Comparison of ENCODE assay signal across 8 cellular contexts in the genomic region with DNA sequence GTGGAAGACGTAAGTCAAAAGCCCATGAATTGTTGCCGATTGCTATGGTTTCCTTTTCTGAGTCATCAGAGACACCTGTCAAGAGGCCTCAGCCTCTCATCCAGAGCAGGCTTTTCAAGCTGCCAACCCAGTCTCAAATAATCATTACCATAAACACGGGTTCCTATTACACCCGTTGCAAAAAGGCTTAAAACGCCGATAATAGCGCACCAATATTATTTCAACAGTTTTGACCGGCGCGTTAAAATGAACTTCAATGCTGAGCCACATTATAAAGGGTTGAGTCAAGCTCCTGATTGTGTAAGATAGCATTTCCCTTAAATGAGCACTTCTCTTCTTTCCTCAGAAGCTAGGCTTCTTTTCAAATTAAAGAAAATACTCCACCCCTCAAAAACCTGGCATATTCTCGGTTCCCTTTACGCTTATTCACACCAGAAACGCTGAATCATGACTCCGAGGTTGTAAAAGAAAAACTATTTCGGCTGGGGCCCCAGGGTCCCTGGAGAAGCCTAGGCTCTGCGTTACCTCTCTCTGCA. TPM values are rescaled to one million over a fixed set of nuclear protein-coding genes. Genes with fewer than 3 reads are reported as not detected.
A peak's percentile ranks its signal among the peaks of the same experiment; 100 is the strongest.
DNase-seq lines count a peak whose midpoint lies in the region; ATAC-seq and TF ChIP-seq lines count a peak whose summit lies in the region.

No MANE protein-coding gene starts in this region.

- H3K4me3 Mint-ChIP-seq in MCF 10A (ENCODE audit: unreplicated experiment) = peak overlapping the region; percentile 91

- DNase-seq in NCI-H128 (lab: John Stamatoyannopoulos, UW; ENCODE audit: unreplicated experiment) (peak; percentile 40), MCF 10A (ENCODE audit: unreplicated experiment) (peak; percentile 86), left lobe of liver (ENCODE audit: low spot score) (no peak), testis (no peak), NCI-H526 treated with DMSO at 0.1 percent for 48 hours (lab: John Stamatoyannopoulos, UW) (no peak)
- no peak for DNase-seq in activated effector memory CD4-positive, alpha-beta T cell treated with anti-CD3 and anti-CD28 coated beads, Interleukin-2, amount 50 U/mL, for 16 hours

- no peaks in the 10 kb centered on the region for H3K27me3 ChIP-seq in testis

- TSS peak; percentile 80 for BruUV-seq in MCF 10A (replicated peaks; lab: Mats Ljungman, UMichigan)

- H3K36me3 Mint-ChIP-seq in MCF 10A (ENCODE audit: insufficient read depth, unreplicated experiment) = peaks cover 8% of the 10 kb centered on the region

- CTCF ChIA-PET in MCF 10A (lab: Yijun Ruan, JAX) = interaction anchor here (0.6 to 2.1 kb wide), 2 partner anchors 11 to 16 kb away, joined by 4 to 10 read pairs; no protein-coding TSS in a partner anchor

- TF ChIP-seq POLR2A in testis (IDR thresholded peaks at IDR 0.05) = no peak

- H3K4me1 Mint-ChIP-seq in MCF 10A (ENCODE audit: insufficient read depth, unreplicated experiment) = peaks cover 19% of the 10 kb centered on the region

- 3 to 5% methylated on average over 16 of the region's 16 CpGs for WGBS in testis, 2 donors

- ATAC-seq in GM18870 (IDR thresholded peaks at IDR 0.05; ENCODE audit: unreplicated experiment) (peak; percentile 78), HG02571 (IDR thresholded peaks at IDR 0.05; ENCODE audit: unreplicated experiment) (peak; percentile 57), left lobe of liver (peak; percentile 8)

- POLR2A ChIA-PET in MCF 10A (lab: Yijun Ruan, JAX) = interaction anchor here (0.6 to 5.6 kb wide), 17 partner anchors 9 to 266 kb away, joined by 3 to 64 read pairs (median 4); no protein-coding TSS in a partner anchor

- H3K4me1 ChIP-seq in testis = peaks cover 12% of the 10 kb centered on the region

- no peaks in the 10 kb centered on the region for H3K9me3 ChIP-seq in testis

- intact Hi-C loops in MCF 10A (cut with micrococcal nuclease) (loop anchor here (1.0 to 10.0 kb wide), 7 partner anchors 39 to 1025 kb away; no protein-coding TSS in a partner anchor), testis (cut with DNase I; ENCODE audit: low total_unique reads) (no loop called here)

- peak overlapping the region; percentile 87 to 88 for H3K27ac ChIP-seq in testis

- H3K4me3 ChIP-seq in testis = peak overlapping the region; percentile 80 to 84

- no peaks in the 10 kb centered on the region for H3K36me3 ChIP-seq in testis (ENCODE audit: low read depth, missing control alignments)

- no peaks in the 10 kb centered on the region for H3K9me3 Mint-ChIP-seq in MCF 10A (ENCODE audit: unreplicated experiment)

- H3K27me3 Mint-ChIP-seq in MCF 10A (ENCODE audit: insufficient read depth, unreplicated experiment) = no peaks in the 10 kb centered on the region

- peak overlapping the region; percentile 88 for H3K27ac Mint-ChIP-seq in MCF 10A (ENCODE audit: low read depth, unreplicated experiment)

- no peak for TF ChIP-seq CTCF in MCF 10A (IDR thresholded peaks at IDR 0.05; ENCODE audit: unreplicated experiment)
- no peak for TF ChIP-seq CTCF in testis (IDR thresholded peaks at IDR 0.05)

RNA-seq across cellular contexts. Expression of gene TMTC1, which starts 1.4 kb away (rescaled TPM):
- total RNA-seq in MCF 10A (2022) = 100 and 109 TPM in 2 replicates
- 5.4 TPM for total RNA-seq in left lobe of liver
- total RNA-seq in testis = 10 to 100 TPM; 11.5 to 13.6 TPM
- polyA plus RNA-seq in testis (ENCODE audit: insufficient read depth, low read depth, low replicate concordance) = 8.4 TPM

Comparison
In these comparisons a context has a peak if more than half of its experiments do, and no peak if none do; other contexts are left out.
1. ATAC-seq: peak in every context shown above with its lines; median percentile 78 in GM18870; 57 in HG02571; 8 in left lobe of liver.
2. DNase-seq: peak in NCI-H128 (single experiment) and MCF 10A (single experiment); none in left lobe of liver (single experiment), testis (single experiment), NCI-H526 treated with DMSO at 0.1 percent for 48 hours (single experiment) and activated effector memory CD4-positive, alpha-beta T cell treated with anti-CD3 and anti-CD28 coated beads, Interleukin-2, amount 50 U/mL, for 16 hours (single experiment).